18 cellular contexts compared by ENCODE assay signal in genomic region chr10:28840954-28841353, GRCh38.
DNase-seq lines count a peak whose midpoint lies in the region; ATAC-seq and TF ChIP-seq lines count a peak whose summit lies in the region.
"Had no signal": no experiment of that assay in that cellular context is flagged by ENCODE, and none has a peak within 500 bp of the region (broad histone marks: within the 10 kb centered on the region; RNA-seq: fewer than 3 reads in every experiment).

No MANE protein-coding gene starts in this region.

- ATAC-seq in Right ventricle myocardium superior (ENCODE audit: poor library complexity) (no peak), HG03521 (IDR thresholded peaks at IDR 0.05; ENCODE audit: unreplicated experiment) (no peak), HG03354 (IDR thresholded peaks at IDR 0.05; ENCODE audit: poor library complexity, severe bottlenecking, unreplicated experiment) (no peak)
- ATAC-seq: activated CD4-positive, CD25-positive, alpha-beta regulatory T cell treated with anti-CD3 and anti-CD28 coated beads, Interleukin-2, amount 50 U/mL, for 24 hours; stimulated activated naive CD8-positive, alpha-beta T cell treated with anti-CD3 and anti-CD28 coated beads, Interleukin-15, Interleukin-2, amounts not matched to agents 100 U/mL and 50 U/mL, for 24 hours had no signal

- DNase-seq in cardiac muscle cell (ENCODE audit: low read depth in 1 of 2, low spot score in 1 of 2) (no peak), Right ventricle myocardium superior (no peak), SJSA1 (ENCODE audit: low read depth in 1 of 2, low spot score in 2 of 2) (peak; percentile 49 to 89), fibroblast of villous mesenchyme (ENCODE audit: low read depth) (peak; percentile 98), AML-193 (lab: John Stamatoyannopoulos, UW) (no peak)
- DNase-seq: 8988T; activated CD4-positive, alpha-beta T cell treated with anti-CD3 and anti-CD28 coated beads, Interleukin-2, amount 50 U/mL, for 48 hours; CD4-positive, alpha-beta T cell; central memory CD4-positive, alpha-beta T cell; kidney; NCI-H510A treated with DMSO at 0.1 percent for 48 hours; SIG-M5; stimulated activated naive CD8-positive, alpha-beta T cell treated with anti-CD3 and anti-CD28 coated beads, Interleukin-15, Interleukin-2, amounts not matched to agents 100 U/mL and 50 U/mL, for 24 hours had no signal

- H3K4me3 ChIP-seq in cardiac muscle cell (no peak overlapping the region), SJSA1 (no peak overlapping the region), fibroblast of villous mesenchyme (ENCODE audit: low read depth, low read length) (no peak overlapping the region), skeletal muscle tissue (ENCODE audit: low read length in 3 of 3) (no peak overlapping the region)
- H3K4me3 ChIP-seq: thoracic aorta had no signal

- H3K27ac ChIP-seq in cardiac muscle cell (peak overlapping the region; percentile 94), SJSA1 (peak overlapping the region; percentile 96), skeletal muscle tissue (ENCODE audit: low read depth, low read length) (peak overlapping the region; percentile 84)

- no peak overlapping the region for H3K9ac ChIP-seq in skeletal muscle tissue (ENCODE audit: low read depth in 1 of 3, low read length in 3 of 3)

- H3K9me3 ChIP-seq in cardiac muscle cell (ENCODE audit: low read depth) (no peaks in the 10 kb centered on the region), SJSA1 (replicated peaks) (peaks cover 15% of the 10 kb centered on the region), skeletal muscle tissue (ENCODE audit: control insufficient read depth in 3 of 3, low read length in 3 of 3) (peaks cover 0 to 6% (median 3%) of the 10 kb centered on the region in 3 donors)

- H3K36me3 ChIP-seq in cardiac muscle cell = no peaks in the 10 kb centered on the region
- H3K36me3 ChIP-seq in SJSA1 = no peaks in the 10 kb centered on the region
- H3K36me3 ChIP-seq in skeletal muscle tissue (ENCODE audit: control insufficient read depth in 3 of 3, insufficient read depth in 3 of 3, low read length in 3 of 3) = no peaks in the 10 kb centered on the region
- H3K36me3 ChIP-seq: thoracic aorta had no signal

- H3K4me1 ChIP-seq in cardiac muscle cell (ENCODE audit: low read depth) (peaks cover 40% of the 10 kb centered on the region), SJSA1 (replicated peaks) (peaks cover 61% of the 10 kb centered on the region), skeletal muscle tissue (ENCODE audit: control insufficient read depth in 3 of 3, insufficient read depth in 3 of 3, low read length in 3 of 3) (peaks cover 7 to 32% (median 21%) of the 10 kb centered on the region in 3 donors)

- H3K27me3 ChIP-seq in cardiac muscle cell (no peaks in the 10 kb centered on the region), SJSA1 (replicated peaks) (no peaks in the 10 kb centered on the region), skeletal muscle tissue (ENCODE audit: control insufficient read depth in 3 of 3, insufficient read depth in 3 of 3, low read length in 3 of 3) (no peaks in the 10 kb centered on the region)

- intact Hi-C loops in Right ventricle myocardium superior (cut with DNase I) = loop anchor here (5.0 kb wide), 1 partner anchor 146 kb away; no protein-coding TSS in a partner anchor

- no peak for TF ChIP-seq CTCF in cardiac muscle cell (IDR thresholded peaks at IDR 0.05; ENCODE audit: low read depth, low read length)
- TF ChIP-seq CTCF in fibroblast of villous mesenchyme (IDR thresholded peaks at IDR 0.05; ENCODE audit: insufficient read depth, low read depth, low read length) = no peak

Comparison
In these comparisons a context has a peak if more than half of its experiments do, and no peak if none do; other contexts are left out.
1. DNase-seq: peak in SJSA1 (2 of 2) and fibroblast of villous mesenchyme (single experiment); none in cardiac muscle cell (0 of 2), Right ventricle myocardium superior (single experiment) and AML-193 (0 of 2).
2. Peak in every context shown above with its lines, with median percentiles within 50 percentile points of each other: H3K27ac ChIP-seq.